Comparison of ENCODE assay signal across 1 cellular context in the genomic region with DNA sequence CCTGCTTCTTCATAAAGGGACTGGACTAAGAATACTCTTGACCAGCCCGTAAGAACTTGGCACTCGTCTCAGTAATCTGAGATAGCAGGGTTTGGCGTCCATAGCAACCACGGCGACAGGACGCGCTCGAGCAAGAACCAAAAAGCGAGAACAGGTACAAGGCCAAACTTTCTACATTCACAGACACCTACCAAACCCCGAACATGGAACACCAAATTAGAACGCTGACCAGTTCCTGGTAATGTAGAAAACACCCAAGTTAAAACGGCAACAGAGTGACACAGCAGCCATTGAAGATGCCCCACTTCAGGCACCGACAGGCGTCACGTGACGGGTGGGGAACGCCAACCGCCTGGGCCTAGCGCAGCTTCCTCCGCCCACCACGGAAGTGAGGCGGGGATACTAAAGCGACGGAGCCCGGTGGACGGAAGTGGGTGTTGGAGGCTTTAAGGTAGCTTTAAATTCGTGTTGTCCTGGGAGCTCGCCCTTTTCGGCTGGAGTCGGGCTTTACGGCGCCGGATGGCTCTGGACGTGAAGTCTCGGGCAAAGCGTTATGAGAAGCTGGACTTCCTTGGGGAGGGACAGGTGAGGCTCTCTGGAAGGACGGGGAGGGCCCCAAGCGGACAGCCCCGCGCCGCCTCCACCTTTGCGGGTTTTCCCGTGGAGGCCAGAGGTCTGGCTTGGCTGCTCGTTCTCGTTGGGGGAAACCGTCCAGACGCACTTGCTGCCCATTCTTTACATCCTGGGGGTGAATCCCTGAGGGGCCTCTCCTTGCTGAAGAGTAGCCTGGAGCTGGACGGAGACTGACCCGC.
TF ChIP-seq lines count a peak whose summit lies in the region.

A gene (plus strand): TSS at position 430 of the 812 bp plus-strand sequence. CDS start 90 bp downstream, at position 520.

TF ChIP-seq in GM12878, 131 proteins besides CTCF, POLR2A, EP300 and RAD21 (continued from another document and continues in another):
- TF ChIP-seq, protein P1, sequence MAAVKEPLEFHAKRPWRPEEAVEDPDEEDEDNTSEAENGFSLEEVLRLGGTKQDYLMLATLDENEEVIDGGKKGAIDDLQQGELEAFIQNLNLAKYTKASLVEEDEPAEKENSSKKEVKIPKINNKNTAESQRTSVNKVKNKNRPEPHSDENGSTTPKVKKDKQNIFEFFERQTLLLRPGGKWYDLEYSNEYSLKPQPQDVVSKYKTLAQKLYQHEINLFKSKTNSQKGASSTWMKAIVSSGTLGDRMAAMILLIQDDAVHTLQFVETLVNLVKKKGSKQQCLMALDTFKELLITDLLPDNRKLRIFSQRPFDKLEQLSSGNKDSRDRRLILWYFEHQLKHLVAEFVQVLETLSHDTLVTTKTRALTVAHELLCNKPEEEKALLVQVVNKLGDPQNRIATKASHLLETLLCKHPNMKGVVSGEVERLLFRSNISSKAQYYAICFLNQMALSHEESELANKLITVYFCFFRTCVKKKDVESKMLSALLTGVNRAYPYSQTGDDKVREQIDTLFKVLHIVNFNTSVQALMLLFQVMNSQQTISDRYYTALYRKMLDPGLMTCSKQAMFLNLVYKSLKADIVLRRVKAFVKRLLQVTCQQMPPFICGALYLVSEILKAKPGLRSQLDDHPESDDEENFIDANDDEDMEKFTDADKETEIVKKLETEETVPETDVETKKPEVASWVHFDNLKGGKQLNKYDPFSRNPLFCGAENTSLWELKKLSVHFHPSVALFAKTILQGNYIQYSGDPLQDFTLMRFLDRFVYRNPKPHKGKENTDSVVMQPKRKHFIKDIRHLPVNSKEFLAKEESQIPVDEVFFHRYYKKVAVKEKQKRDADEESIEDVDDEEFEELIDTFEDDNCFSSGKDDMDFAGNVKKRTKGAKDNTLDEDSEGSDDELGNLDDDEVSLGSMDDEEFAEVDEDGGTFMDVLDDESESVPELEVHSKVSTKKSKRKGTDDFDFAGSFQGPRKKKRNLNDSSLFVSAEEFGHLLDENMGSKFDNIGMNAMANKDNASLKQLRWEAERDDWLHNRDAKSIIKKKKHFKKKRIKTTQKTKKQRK (IDR thresholded peaks at IDR 0.05; ENCODE audit: low read depth, low read length): no peak
- TF ChIP-seq ZNF24 (IDR thresholded peaks at IDR 0.05) (no peak; the same call in 1 of the 2 replicates), NFXL1 (IDR thresholded peaks at IDR 0.05; ENCODE audit: borderline replicate concordance) (no peak), HDAC6 (IDR thresholded peaks at IDR 0.05; ENCODE audit: unreplicated experiment) (no peak), TAF1 (IDR thresholded peaks at IDR 0.05; ENCODE audit: borderline replicate concordance, low read depth, low read length) (peak; percentile 32; the same call in 1 of the 2 replicates), KLF5 (IDR thresholded peaks at IDR 0.05; ENCODE audit: partially characterized antibody) (peak; percentile 51), EZH2 (IDR thresholded peaks at IDR 0.05; ENCODE audit: borderline replicate concordance, control insufficient read depth, low read depth, low read length) (no peak), TCF7 (IDR thresholded peaks at IDR 0.05; ENCODE audit: borderline replicate concordance) (no peak), RUNX3 (IDR thresholded peaks at IDR 0.05; ENCODE audit: low read length) (peak; percentile 73), SPI1 (IDR thresholded peaks at IDR 0.05; ENCODE audit: borderline replicate concordance, insufficient read depth, low read depth, low read length) (peak; percentile 80), BRCA1 (IDR thresholded peaks at IDR 0.05; ENCODE audit: low read depth, low read length) (no peak), POLR2AphosphoS2 (IDR thresholded peaks at IDR 0.05; ENCODE audit: low read depth, low read length) (peak; percentile 79; the same call in 1 of the 2 replicates), EED (IDR thresholded peaks at IDR 0.05; ENCODE audit: low read depth) (no peak; the same call in 1 of the 2 replicates), DPF2 (IDR thresholded peaks at IDR 0.05) (peak; percentile 48), NRF1 (conservative IDR thresholded peaks at IDR 0.05; ENCODE audit: low read depth, low read length) (peak; percentile 40; the same call in 1 of the 2 replicates), SREBF2 (IDR thresholded peaks at IDR 0.05; ENCODE audit: low read length) (no peak), CHD2 (IDR thresholded peaks at IDR 0.05; ENCODE audit: borderline replicate concordance, low read depth, low read length) (0 out of 2 replicates have a peak, but pooled peaks have one; percentile 44), PML (IDR thresholded peaks at IDR 0.05; ENCODE audit: low read length) (peak; percentile 77; the same call in 1 of the 2 replicates), IKZF2 (IDR thresholded peaks at IDR 0.05) (peak in 1 of 2 experiments; percentile 43; a peak in 1 of 4 replicates), BHLHE40 (IDR thresholded peaks at IDR 0.05; ENCODE audit: borderline replicate concordance in 1 of 2, low read depth in 2 of 2, low read length in 1 of 2) (peak; percentile 91 to 96), TARDBP (IDR thresholded peaks at IDR 0.05; ENCODE audit: borderline replicate concordance) (no peak), JUND (IDR thresholded peaks at IDR 0.05; ENCODE audit: low read depth, low read length) (no peak), MTA2 (IDR thresholded peaks at IDR 0.05; ENCODE audit: low read depth) (peak; percentile 28; the same call in 1 of the 2 replicates), LARP7 (IDR thresholded peaks at IDR 0.05) (no peak; the same call in none of the 2 replicates), MEF2B (IDR thresholded peaks at IDR 0.05; ENCODE audit: partially characterized antibody, poor library complexity, severe bottlenecking) (peak; percentile 20), RB1 (IDR thresholded peaks at IDR 0.05; ENCODE audit: borderline replicate concordance) (peak; percentile 14; the same call in 1 of the 2 replicates), ZZZ3 (IDR thresholded peaks at IDR 0.05; ENCODE audit: control insufficient read depth, insufficient read length, low read depth) (no peak), SREBF1 (IDR thresholded peaks at IDR 0.05; ENCODE audit: low read length) (no peak), PAX8 (IDR thresholded peaks at IDR 0.05) (peak; percentile 18; the same call in 1 of the 2 replicates), IRF4 (IDR thresholded peaks at IDR 0.05; ENCODE audit: low read depth, low read length) (no peak), CEBPB (IDR thresholded peaks at IDR 0.05; ENCODE audit: borderline replicate concordance in 1 of 2, low read depth in 2 of 2, low read length in 2 of 2) (no peak), CBX5 (IDR thresholded peaks at IDR 0.05; ENCODE audit: low read depth) (no peak), ESRRA (IDR thresholded peaks at IDR 0.05; ENCODE audit: low read length) (no peak), ETV6 (conservative IDR thresholded peaks at IDR 0.05 in 1 of 2, IDR thresholded peaks at IDR 0.05 in 1 of 2; ENCODE audit: borderline replicate concordance in 1 of 2, low read depth in 1 of 2) (0 out of 4 replicates have a peak, but pooled peaks of 1 of the 2 experiments have one; percentile 6), MEF2A (IDR thresholded peaks at IDR 0.05; ENCODE audit: insufficient read depth, low read depth, low read length) (no peak), STAT3 (IDR thresholded peaks at IDR 0.05; ENCODE audit: low read depth, low read length) (no peak), HCFC1 (IDR thresholded peaks at IDR 0.05; ENCODE audit: low read length) (peak; percentile 66), SMAD5 (IDR thresholded peaks at IDR 0.05; ENCODE audit: low read depth) (peak; percentile 79; the same call in 1 of the 2 replicates), HDGF (IDR thresholded peaks at IDR 0.05) (0 out of 2 replicates have a peak, but pooled peaks have one; percentile 80), POLR2AphosphoS5 (IDR thresholded peaks at IDR 0.05; ENCODE audit: low read length) (peak; percentile 91; the same call in 1 of the 2 replicates), FOXM1 (IDR thresholded peaks at IDR 0.05; ENCODE audit: low read depth, low read length) (no peak), POU2F2 (IDR thresholded peaks at IDR 0.05; ENCODE audit: borderline replicate concordance, low read depth, low read length) (peak; percentile 52; the same call in 1 of the 3 replicates)
- TF ChIP-seq, protein P2, sequence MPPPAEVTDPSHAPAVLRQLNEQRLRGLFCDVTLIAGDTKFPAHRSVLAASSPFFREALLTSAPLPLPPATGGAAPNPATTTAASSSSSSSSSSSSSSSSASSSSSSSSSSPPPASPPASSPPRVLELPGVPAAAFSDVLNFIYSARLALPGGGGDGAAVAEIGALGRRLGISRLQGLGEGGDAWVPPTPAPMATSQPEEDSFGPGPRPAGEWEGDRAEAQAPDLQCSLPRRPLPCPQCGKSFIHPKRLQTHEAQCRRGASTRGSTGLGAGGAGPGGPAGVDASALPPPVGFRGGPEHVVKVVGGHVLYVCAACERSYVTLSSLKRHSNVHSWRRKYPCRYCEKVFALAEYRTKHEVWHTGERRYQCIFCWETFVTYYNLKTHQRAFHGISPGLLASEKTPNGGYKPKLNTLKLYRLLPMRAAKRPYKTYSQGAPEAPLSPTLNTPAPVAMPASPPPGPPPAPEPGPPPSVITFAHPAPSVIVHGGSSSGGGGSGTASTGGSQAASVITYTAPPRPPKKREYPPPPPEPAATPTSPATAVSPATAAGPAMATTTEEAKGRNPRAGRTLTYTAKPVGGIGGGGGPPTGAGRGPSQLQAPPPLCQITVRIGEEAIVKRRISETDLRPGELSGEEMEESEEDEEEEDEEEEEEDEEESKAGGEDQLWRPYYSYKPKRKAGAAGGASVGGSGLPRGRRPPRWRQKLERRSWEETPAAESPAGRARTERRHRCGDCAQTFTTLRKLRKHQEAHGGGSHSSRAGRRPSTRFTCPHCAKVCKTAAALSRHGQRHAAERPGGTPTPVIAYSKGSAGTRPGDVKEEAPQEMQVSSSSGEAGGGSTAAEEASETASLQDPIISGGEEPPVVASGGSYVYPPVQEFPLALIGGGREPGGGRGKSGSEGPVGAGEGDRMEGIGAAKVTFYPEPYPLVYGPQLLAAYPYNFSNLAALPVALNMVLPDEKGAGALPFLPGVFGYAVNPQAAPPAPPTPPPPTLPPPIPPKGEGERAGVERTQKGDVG (CRISPR knock-in tag; IDR thresholded peaks at IDR 0.05): peak; percentile 73; the same call in 1 of the 2 replicates
- TF ChIP-seq, protein P3, sequence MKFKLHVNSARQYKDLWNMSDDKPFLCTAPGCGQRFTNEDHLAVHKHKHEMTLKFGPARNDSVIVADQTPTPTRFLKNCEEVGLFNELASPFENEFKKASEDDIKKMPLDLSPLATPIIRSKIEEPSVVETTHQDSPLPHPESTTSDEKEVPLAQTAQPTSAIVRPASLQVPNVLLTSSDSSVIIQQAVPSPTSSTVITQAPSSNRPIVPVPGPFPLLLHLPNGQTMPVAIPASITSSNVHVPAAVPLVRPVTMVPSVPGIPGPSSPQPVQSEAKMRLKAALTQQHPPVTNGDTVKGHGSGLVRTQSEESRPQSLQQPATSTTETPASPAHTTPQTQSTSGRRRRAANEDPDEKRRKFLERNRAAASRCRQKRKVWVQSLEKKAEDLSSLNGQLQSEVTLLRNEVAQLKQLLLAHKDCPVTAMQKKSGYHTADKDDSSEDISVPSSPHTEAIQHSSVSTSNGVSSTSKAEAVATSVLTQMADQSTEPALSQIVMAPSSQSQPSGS (IDR thresholded peaks at IDR 0.05; ENCODE audit: low read length): no peak
- TF ChIP-seq, protein P4, sequence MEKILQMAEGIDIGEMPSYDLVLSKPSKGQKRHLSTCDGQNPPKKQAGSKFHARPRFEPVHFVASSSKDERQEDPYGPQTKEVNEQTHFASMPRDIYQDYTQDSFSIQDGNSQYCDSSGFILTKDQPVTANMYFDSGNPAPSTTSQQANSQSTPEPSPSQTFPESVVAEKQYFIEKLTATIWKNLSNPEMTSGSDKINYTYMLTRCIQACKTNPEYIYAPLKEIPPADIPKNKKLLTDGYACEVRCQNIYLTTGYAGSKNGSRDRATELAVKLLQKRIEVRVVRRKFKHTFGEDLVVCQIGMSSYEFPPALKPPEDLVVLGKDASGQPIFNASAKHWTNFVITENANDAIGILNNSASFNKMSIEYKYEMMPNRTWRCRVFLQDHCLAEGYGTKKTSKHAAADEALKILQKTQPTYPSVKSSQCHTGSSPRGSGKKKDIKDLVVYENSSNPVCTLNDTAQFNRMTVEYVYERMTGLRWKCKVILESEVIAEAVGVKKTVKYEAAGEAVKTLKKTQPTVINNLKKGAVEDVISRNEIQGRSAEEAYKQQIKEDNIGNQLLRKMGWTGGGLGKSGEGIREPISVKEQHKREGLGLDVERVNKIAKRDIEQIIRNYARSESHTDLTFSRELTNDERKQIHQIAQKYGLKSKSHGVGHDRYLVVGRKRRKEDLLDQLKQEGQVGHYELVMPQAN (conservative IDR thresholded peaks at IDR 0.05): peak; percentile 99
- TF ChIP-seq, protein P5, sequence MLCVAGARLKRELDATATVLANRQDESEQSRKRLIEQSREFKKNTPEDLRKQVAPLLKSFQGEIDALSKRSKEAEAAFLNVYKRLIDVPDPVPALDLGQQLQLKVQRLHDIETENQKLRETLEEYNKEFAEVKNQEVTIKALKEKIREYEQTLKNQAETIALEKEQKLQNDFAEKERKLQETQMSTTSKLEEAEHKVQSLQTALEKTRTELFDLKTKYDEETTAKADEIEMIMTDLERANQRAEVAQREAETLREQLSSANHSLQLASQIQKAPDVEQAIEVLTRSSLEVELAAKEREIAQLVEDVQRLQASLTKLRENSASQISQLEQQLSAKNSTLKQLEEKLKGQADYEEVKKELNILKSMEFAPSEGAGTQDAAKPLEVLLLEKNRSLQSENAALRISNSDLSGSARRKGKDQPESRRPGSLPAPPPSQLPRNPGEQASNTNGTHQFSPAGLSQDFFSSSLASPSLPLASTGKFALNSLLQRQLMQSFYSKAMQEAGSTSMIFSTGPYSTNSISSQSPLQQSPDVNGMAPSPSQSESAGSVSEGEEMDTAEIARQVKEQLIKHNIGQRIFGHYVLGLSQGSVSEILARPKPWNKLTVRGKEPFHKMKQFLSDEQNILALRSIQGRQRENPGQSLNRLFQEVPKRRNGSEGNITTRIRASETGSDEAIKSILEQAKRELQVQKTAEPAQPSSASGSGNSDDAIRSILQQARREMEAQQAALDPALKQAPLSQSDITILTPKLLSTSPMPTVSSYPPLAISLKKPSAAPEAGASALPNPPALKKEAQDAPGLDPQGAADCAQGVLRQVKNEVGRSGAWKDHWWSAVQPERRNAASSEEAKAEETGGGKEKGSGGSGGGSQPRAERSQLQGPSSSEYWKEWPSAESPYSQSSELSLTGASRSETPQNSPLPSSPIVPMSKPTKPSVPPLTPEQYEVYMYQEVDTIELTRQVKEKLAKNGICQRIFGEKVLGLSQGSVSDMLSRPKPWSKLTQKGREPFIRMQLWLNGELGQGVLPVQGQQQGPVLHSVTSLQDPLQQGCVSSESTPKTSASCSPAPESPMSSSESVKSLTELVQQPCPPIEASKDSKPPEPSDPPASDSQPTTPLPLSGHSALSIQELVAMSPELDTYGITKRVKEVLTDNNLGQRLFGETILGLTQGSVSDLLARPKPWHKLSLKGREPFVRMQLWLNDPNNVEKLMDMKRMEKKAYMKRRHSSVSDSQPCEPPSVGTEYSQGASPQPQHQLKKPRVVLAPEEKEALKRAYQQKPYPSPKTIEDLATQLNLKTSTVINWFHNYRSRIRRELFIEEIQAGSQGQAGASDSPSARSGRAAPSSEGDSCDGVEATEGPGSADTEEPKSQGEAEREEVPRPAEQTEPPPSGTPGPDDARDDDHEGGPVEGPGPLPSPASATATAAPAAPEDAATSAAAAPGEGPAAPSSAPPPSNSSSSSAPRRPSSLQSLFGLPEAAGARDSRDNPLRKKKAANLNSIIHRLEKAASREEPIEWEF (IDR thresholded peaks at IDR 0.05; ENCODE audit: insufficient replicate concordance, low read depth, low read length): no peak
